13 cellular contexts compared by ENCODE assay signal in the genomic region with DNA sequence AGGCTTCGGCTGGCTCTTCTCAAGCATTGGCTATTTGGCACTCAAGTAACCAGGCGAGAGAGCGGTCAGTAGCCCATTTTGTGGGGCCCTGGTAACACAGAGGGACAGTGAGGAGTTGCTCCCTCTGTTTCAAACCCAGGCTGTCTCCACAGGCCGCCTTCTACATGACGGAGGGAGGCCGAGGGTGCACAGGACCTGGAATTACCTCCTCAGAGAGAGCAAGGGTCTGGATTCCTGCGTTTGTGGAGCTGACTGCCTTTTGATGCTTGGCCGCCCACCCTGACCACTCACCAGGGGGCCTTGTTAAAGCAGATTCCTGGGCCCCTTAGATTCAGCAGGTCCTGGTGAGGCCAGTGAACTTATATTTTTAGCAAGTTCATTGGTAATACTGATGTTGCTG. TPM values are rescaled to one million over a fixed set of nuclear protein-coding genes. Genes with fewer than 3 reads are reported as not detected.
DNase-seq lines count a peak whose midpoint lies in the region; ATAC-seq and TF ChIP-seq lines count a peak whose summit lies in the region.
"Had no signal": no experiment of that assay in that cellular context is flagged by ENCODE, and none has a peak within 500 bp of the region (broad histone marks: within the 10 kb centered on the region; RNA-seq: fewer than 3 reads in every experiment).

No MANE protein-coding gene starts in this region.

- H3K27ac ChIP-seq in CD4-positive, alpha-beta memory T cell (ENCODE audit: low read depth, low read length), result no peak overlapping the region
- peak overlapping the region; percentile 100 for H3K27ac ChIP-seq in epithelial cell of prostate
- H3K27ac ChIP-seq: A549, C4-2B had no signal

- intact Hi-C loops in CD4-positive, alpha-beta memory T cell (cut with micrococcal nuclease), result no loop called here

- H3K36me3 Mint-ChIP-seq in activated T-cell treated with anti-CD3 and anti-CD28 coated beads, Interleukin-2, amount 50 U/mL, for 24 hours (ENCODE audit: low read depth), result peaks cover 92% of the 10 kb centered on the region
- peaks cover 17 to 32% of the 10 kb centered on the region in 2 donors for H3K36me3 Mint-ChIP-seq in activated T-cell treated with anti-CD3 and anti-CD28 coated beads, Interleukin-2, amount 50 U/mL, for 72 hours (ENCODE audit: insufficient read depth in 2 of 2)
- peaks cover 67 to 84% of the 10 kb centered on the region in 2 donors for H3K36me3 Mint-ChIP-seq in CD4-positive, alpha-beta memory T cell
- H3K36me3 Mint-ChIP-seq in osteocyte (ENCODE audit: unreplicated experiment), result peaks cover 51% of the 10 kb centered on the region

- peak overlapping the region; percentile 35 for H3K27ac Mint-ChIP-seq in activated T-cell treated with anti-CD3 and anti-CD28 coated beads, Interleukin-2, amount 50 U/mL, for 24 hours
- H3K27ac Mint-ChIP-seq in activated T-cell treated with anti-CD3 and anti-CD28 coated beads, Interleukin-2, amount 50 U/mL, for 72 hours, result no peak overlapping the region
- peak overlapping the region in 4 of 7 donors; percentile 47 to 84 (median 70) for H3K27ac Mint-ChIP-seq in CD4-positive, alpha-beta memory T cell
- H3K27ac Mint-ChIP-seq in osteocyte (ENCODE audit: unreplicated experiment), result no peak overlapping the region

- H3K27me3 Mint-ChIP-seq in activated T-cell treated with anti-CD3 and anti-CD28 coated beads, Interleukin-2, amount 50 U/mL, for 24 hours, result no peaks in the 10 kb centered on the region
- no peaks in the 10 kb centered on the region for H3K27me3 Mint-ChIP-seq in activated T-cell treated with anti-CD3 and anti-CD28 coated beads, Interleukin-2, amount 50 U/mL, for 72 hours (ENCODE audit: low read depth)
- H3K27me3 Mint-ChIP-seq in CD4-positive, alpha-beta memory T cell, result no peaks in the 10 kb centered on the region
- H3K27me3 Mint-ChIP-seq in osteocyte (ENCODE audit: unreplicated experiment), result no peaks in the 10 kb centered on the region

- H3K36me3 ChIP-seq in CD4-positive, alpha-beta memory T cell (ENCODE audit: insufficient read depth, low read length), result peaks cover 68% of the 10 kb centered on the region

- no peak for ATAC-seq in activated T-cell treated with anti-CD3 and anti-CD28 coated beads, Interleukin-2, amount 50 U/mL, for 72 hours (replicated peaks in 1 of 2)
- ATAC-seq in HG03095 (IDR thresholded peaks at IDR 0.05; ENCODE audit: unreplicated experiment), result no peak

- peaks cover 61% of the 10 kb centered on the region for H3K4me1 ChIP-seq in CD4-positive, alpha-beta memory T cell (ENCODE audit: insufficient read depth, low read length)
- H3K4me1 ChIP-seq: A549, BE2C, HAP-1 had no signal

- DNase-seq in activated T-cell treated with anti-CD3 and anti-CD28 coated beads, Interleukin-2, amount 50 U/mL, for 24 hours, result no peak
- no peak for DNase-seq in activated T-cell treated with anti-CD3 and anti-CD28 coated beads, Interleukin-2, amount 50 U/mL, for 72 hours
- no peak for DNase-seq in CD4-positive, alpha-beta memory T cell
- no peak for DNase-seq in epithelial cell of prostate (ENCODE audit: low read depth, low spot score)
- DNase-seq in osteocyte (ENCODE audit: extremely low spot score, unreplicated experiment), result peak; percentile 54
- DNase-seq in NCI-H748 treated with DMSO at 0.1 percent for 48 hours (lab: John Stamatoyannopoulos, UW), result no peak
- DNase-seq in putamen (ENCODE audit: low spot score), result no peak
- DNase-seq: BE2C, GF-D8 had no signal

- no peaks in the 10 kb centered on the region for H3K9me3 ChIP-seq in CD4-positive, alpha-beta memory T cell (ENCODE audit: control insufficient read depth in 1 of 2, low read length in 2 of 2)
- H3K9me3 ChIP-seq: A549, BE2C, HAP-1 had no signal

- peaks cover 42% of the 10 kb centered on the region for H3K4me1 Mint-ChIP-seq in activated T-cell treated with anti-CD3 and anti-CD28 coated beads, Interleukin-2, amount 50 U/mL, for 24 hours (ENCODE audit: low read depth)
- peaks cover 36% of the 10 kb centered on the region for H3K4me1 Mint-ChIP-seq in activated T-cell treated with anti-CD3 and anti-CD28 coated beads, Interleukin-2, amount 50 U/mL, for 72 hours (ENCODE audit: low read depth)
- peaks cover 41 to 66% (median 45%) of the 10 kb centered on the region in 4 donors for H3K4me1 Mint-ChIP-seq in CD4-positive, alpha-beta memory T cell
- H3K4me1 Mint-ChIP-seq in osteocyte (ENCODE audit: unreplicated experiment), result peaks cover 11% of the 10 kb centered on the region

- POLR2A ChIA-PET in CD4-positive, alpha-beta memory T cell (lab: Charles Lee; ENCODE audit: partially characterized antibody), result interaction anchor here (1.8 to 4.5 kb wide), 3 partner anchors 12 to 109 kb away, joined by 5 to 20 read pairs (median 7); a partner anchor contains a TSS

- H3K27me3 ChIP-seq in CD4-positive, alpha-beta memory T cell (ENCODE audit: insufficient read depth, low read length), result no peaks in the 10 kb centered on the region
- H3K27me3 ChIP-seq: BE2C had no signal

- H3K4me3 ChIP-seq in CD4-positive, alpha-beta memory T cell (ENCODE audit: low read length in 2 of 2), result no peak overlapping the region
- H3K4me3 ChIP-seq: A549, HAP-1 had no signal

- CTCF ChIA-PET in CD4-positive, alpha-beta memory T cell (lab: Charles Lee; ENCODE audit: partially characterized antibody), result interaction anchor here (1.2 to 13.3 kb wide), 8 partner anchors 9 to 156 kb away, joined by 3 to 218 read pairs (median 10); a partner anchor contains a TSS

- TF ChIP-seq CTCF in osteocyte (IDR thresholded peaks at IDR 0.05), result no peak

- H3K4me3 Mint-ChIP-seq in activated T-cell treated with anti-CD3 and anti-CD28 coated beads, Interleukin-2, amount 50 U/mL, for 24 hours, result no peak overlapping the region
- H3K4me3 Mint-ChIP-seq in activated T-cell treated with anti-CD3 and anti-CD28 coated beads, Interleukin-2, amount 50 U/mL, for 72 hours, result no peak overlapping the region
- H3K4me3 Mint-ChIP-seq in CD4-positive, alpha-beta memory T cell, result no peak overlapping the region
- no peak overlapping the region for H3K4me3 Mint-ChIP-seq in osteocyte (ENCODE audit: unreplicated experiment)

- no peaks in the 10 kb centered on the region for H3K9me3 Mint-ChIP-seq in activated T-cell treated with anti-CD3 and anti-CD28 coated beads, Interleukin-2, amount 50 U/mL, for 24 hours
- no peaks in the 10 kb centered on the region for H3K9me3 Mint-ChIP-seq in activated T-cell treated with anti-CD3 and anti-CD28 coated beads, Interleukin-2, amount 50 U/mL, for 72 hours
- no peaks in the 10 kb centered on the region for H3K9me3 Mint-ChIP-seq in CD4-positive, alpha-beta memory T cell
- no peaks in the 10 kb centered on the region for H3K9me3 Mint-ChIP-seq in osteocyte (ENCODE audit: unreplicated experiment)

RNA-seq across cellular contexts. Expression of a gene that starts 12.3 kb away (rescaled TPM):
- total RNA-seq in activated T-cell treated with anti-CD3 and anti-CD28 coated beads, Interleukin-2, amount 50 U/mL, for 72 hours, result 100 to 1,000 TPM in 1 of 2 donors, 10 to 100 TPM in 1; 92.2 to 122 TPM
- 10 to 100 TPM; 52.7 to 54.2 TPM for total RNA-seq in CD4-positive, alpha-beta memory T cell
- 100 to 1,000 TPM; 107 to 123 TPM for polyA plus RNA-seq in CD4-positive, alpha-beta memory T cell
- total RNA-seq in osteocyte, result 26.8 and 27.3 TPM in 2 replicates

Comparison
In these comparisons a context has a peak if more than half of its experiments do, and no peak if none do; other contexts are left out.
1. H3K27ac Mint-ChIP-seq: peak in activated T-cell treated with anti-CD3 and anti-CD28 coated beads, Interleukin-2, amount 50 U/mL, for 24 hours (single experiment) and CD4-positive, alpha-beta memory T cell (4 of 7); none in activated T-cell treated with anti-CD3 and anti-CD28 coated beads, Interleukin-2, amount 50 U/mL, for 72 hours (single experiment) and osteocyte (single experiment).